25 cellular contexts compared by ENCODE assay signal in the genomic region with DNA sequence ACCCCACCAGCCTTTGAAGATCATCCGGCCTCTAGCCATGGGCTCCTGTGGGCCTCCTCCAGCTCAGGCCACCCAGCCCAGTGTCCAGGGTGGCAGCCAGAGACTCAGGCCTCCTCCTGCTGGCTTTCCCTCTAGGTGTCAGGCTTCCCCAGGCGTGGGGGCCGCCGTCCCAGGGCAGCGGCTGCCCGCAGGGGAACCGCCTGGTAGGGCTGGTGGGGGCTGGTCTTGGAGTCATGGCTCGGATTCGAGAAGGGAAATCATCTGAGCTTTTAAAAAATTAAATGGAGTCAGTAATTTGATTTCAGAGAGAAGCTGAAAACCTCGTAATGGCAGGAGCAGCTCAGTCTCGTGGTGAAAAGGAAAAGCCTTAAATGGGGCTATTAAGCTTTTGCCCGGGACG.
"Had no signal": no experiment of that assay in that cellular context is flagged by ENCODE, and none has a peak within 500 bp of the region (broad histone marks: within the 10 kb centered on the region; RNA-seq: fewer than 3 reads in every experiment).

No MANE protein-coding gene starts in this region.

- H3K4me1 Mint-ChIP-seq: activated T-helper 17 cell treated with anti-CD3 and anti-CD28 coated beads, Interleukin-2, amount 50 U/mL, for 72 hours had no signal

- H3K9me3 Mint-ChIP-seq: activated CD8-positive, alpha-beta T cell treated with anti-CD3 and anti-CD28 coated beads for 36 hours; activated naive CD4-positive, alpha-beta T cell treated with anti-CD3 and anti-CD28 coated beads, Interleukin-2, amount 50 U/mL, for 24 hours; activated naive CD8-positive, alpha-beta T cell treated with anti-CD3 and anti-CD28 coated beads, Interleukin-2, amount 50 U/mL, for 24 hours; activated T-cell treated with anti-CD3 and anti-CD28 coated beads, Interleukin-2, amount 50 U/mL, for 4 hours; activated T-helper 17 cell treated with anti-CD3 and anti-CD28 coated beads, Interleukin-2, amount 50 U/mL, for 72 hours; central memory CD8-positive, alpha-beta T cell; immature natural killer cell; mesothelial cell of epicardium; naive thymus-derived CD4-positive, alpha-beta T cell; T-helper 1 cell treated with Interleukin-12 subunit alpha and Interleukin-12 subunit beta and Interleukin-4 antibody, amounts not matched to agents 30 μg/mL and 1 μg/mL, for 36 hours had no signal

- H3K4me3 ChIP-seq: esophagus squamous epithelium, spleen, tibial nerve had no signal

- DNase-seq: activated CD4-positive, alpha-beta T cell treated with anti-CD3 and anti-CD28 coated beads, Interleukin-2, amount 50 U/mL, for 1 hour; activated CD4-positive, CD25-positive, alpha-beta regulatory T cell treated with anti-CD3 and anti-CD28 coated beads, Interleukin-2, amount 50 U/mL, for 72 hours; activated CD8-positive, alpha-beta T cell treated with anti-CD3 and anti-CD28 coated beads for 36 hours; activated naive CD8-positive, alpha-beta T cell treated with anti-CD3 and anti-CD28 coated beads, Interleukin-2, amount 50 U/mL, for 24 hours; activated T-cell treated with anti-CD3 and anti-CD28 coated beads, Interleukin-2, amount 50 U/mL, for 4 hours; dermis blood vessel endothelial cell; effector CD4-positive, alpha-beta T cell; esophagus squamous epithelium; hippocampal formation; immature natural killer cell; kidney; left colon; naive thymus-derived CD4-positive, alpha-beta T cell; spleen; stimulated activated naive CD4-positive, alpha-beta T cell; T-helper 9 cell had no signal

- H3K36me3 ChIP-seq: esophagus squamous epithelium, spleen, tibial nerve had no signal

- H3K27ac Mint-ChIP-seq: activated CD8-positive, alpha-beta T cell treated with anti-CD3 and anti-CD28 coated beads for 36 hours; activated naive CD4-positive, alpha-beta T cell treated with anti-CD3 and anti-CD28 coated beads, Interleukin-2, amount 50 U/mL, for 24 hours; activated naive CD8-positive, alpha-beta T cell treated with anti-CD3 and anti-CD28 coated beads, Interleukin-2, amount 50 U/mL, for 24 hours; activated T-helper 17 cell treated with anti-CD3 and anti-CD28 coated beads, Interleukin-2, amount 50 U/mL, for 72 hours; immature natural killer cell; mesothelial cell of epicardium; T-helper 1 cell treated with Interleukin-12 subunit alpha and Interleukin-12 subunit beta and Interleukin-4 antibody, amounts not matched to agents 30 μg/mL and 1 μg/mL, for 36 hours had no signal

- H3K36me3 Mint-ChIP-seq: activated naive CD4-positive, alpha-beta T cell treated with anti-CD3 and anti-CD28 coated beads, Interleukin-2, amount 50 U/mL, for 24 hours; immature natural killer cell; mesothelial cell of epicardium; naive thymus-derived CD4-positive, alpha-beta T cell had no signal

- H3K4me1 ChIP-seq: parathyroid adenoma had no signal

- H3K27ac ChIP-seq: epithelial cell of prostate, esophagus squamous epithelium, parathyroid adenoma, spleen, tibial nerve had no signal

- H3K4me3 Mint-ChIP-seq: activated CD8-positive, alpha-beta T cell treated with anti-CD3 and anti-CD28 coated beads for 36 hours; activated naive CD4-positive, alpha-beta T cell treated with anti-CD3 and anti-CD28 coated beads, Interleukin-2, amount 50 U/mL, for 24 hours; activated naive CD8-positive, alpha-beta T cell treated with anti-CD3 and anti-CD28 coated beads, Interleukin-2, amount 50 U/mL, for 24 hours; activated T-cell treated with anti-CD3 and anti-CD28 coated beads, Interleukin-2, amount 50 U/mL, for 4 hours; activated T-helper 17 cell treated with anti-CD3 and anti-CD28 coated beads, Interleukin-2, amount 50 U/mL, for 72 hours; central memory CD8-positive, alpha-beta T cell; immature natural killer cell; mesothelial cell of epicardium; T-helper 1 cell treated with Interleukin-12 subunit alpha and Interleukin-12 subunit beta and Interleukin-4 antibody, amounts not matched to agents 30 μg/mL and 1 μg/mL, for 36 hours had no signal

- H3K9me3 ChIP-seq: esophagus squamous epithelium, spleen, tibial nerve had no signal

- ATAC-seq: activated CD8-positive, alpha-beta T cell treated with anti-CD3 and anti-CD28 coated beads for 36 hours; activated naive CD8-positive, alpha-beta T cell treated with anti-CD3 and anti-CD28 coated beads, Interleukin-2, amount 50 U/mL, for 24 hours; activated T-cell treated with anti-CD3 and anti-CD28 coated beads, Interleukin-2, amount 50 U/mL, for 4 hours; activated T-helper 17 cell treated with anti-CD3 and anti-CD28 coated beads, Interleukin-2, amount 50 U/mL, for 72 hours; left colon; naive thymus-derived CD4-positive, alpha-beta T cell; right cardiac atrium had no signal
